Comparison of ENCODE assay signal across 22 cellular contexts in genomic region chr7:137657476-137658193, GRCh38.
DNase-seq lines count a peak whose midpoint lies in the region; ATAC-seq and TF ChIP-seq lines count a peak whose summit lies in the region.
"Had no signal": no experiment of that assay in that cellular context is flagged by ENCODE, and none has a peak within 500 bp of the region (broad histone marks: within the 10 kb centered on the region; RNA-seq: fewer than 3 reads in every experiment).

No MANE protein-coding gene starts in this region.

- intact Hi-C loops in thyroid gland (cut with DNase I): loop anchor here (5.0 to 10.0 kb wide), 2 partner anchors 240 to 357 kb away; no protein-coding TSS in a partner anchor

- H3K36me3 ChIP-seq in SK-N-SH (replicated peaks in 1 of 2; ENCODE audit: control insufficient read depth in 1 of 2, insufficient read depth in 2 of 2, low read length in 1 of 2) (no peaks in the 10 kb centered on the region), iPS-20b (ENCODE audit: insufficient read depth, low read depth, low read length) (no peaks in the 10 kb centered on the region), thyroid gland (no peaks in the 10 kb centered on the region), MM.1S (replicated peaks; ENCODE audit: insufficient read depth, low read length) (no peaks in the 10 kb centered on the region)
- H3K36me3 ChIP-seq: esophagus muscularis mucosa, gastrocnemius medialis had no signal

- ATAC-seq in SK-N-SH treated with all-trans-retinoic acid at 6 μM for 48 hours (no peak), HG02571 (IDR thresholded peaks at IDR 0.05; ENCODE audit: unreplicated experiment) (no peak)
- ATAC-seq: activated CD8-positive, alpha-beta T cell treated with anti-CD3 and anti-CD28 coated beads for 36 hours; body of pancreas; gastrocnemius medialis; T-cell had no signal

- DNase-seq in SK-N-SH (no peak), NCI-H526 treated with DMSO at 0.1 percent for 48 hours (lab: John Stamatoyannopoulos, UW) (peak; percentile 21), thyroid gland (peak; percentile 24 to 33), MM.1S (no peak), HCEC 1CT (no peak)
- DNase-seq: activated CD8-positive, alpha-beta T cell treated with anti-CD3 and anti-CD28 coated beads for 36 hours; activated effector memory CD4-positive, alpha-beta T cell treated with Interleukin-2 at 50 U/mL for 16 hours; activated naive CD8-positive, alpha-beta T cell treated with anti-CD3 and anti-CD28 coated beads, Interleukin-2, amount 10 ng/mL, durations not matched to agents 7 days and 5 days; activated T-cell treated with anti-CD3 and anti-CD28 coated beads for 4 hours; body of pancreas; effector CD8-positive, alpha-beta T cell; gastrocnemius medialis; hippocampal formation; NCI-H1092 treated with DMSO at 0.1 percent for 48 hours; NCI-H1930; SHP77 treated with DMSO at 0.1 percent for 48 hours; stimulated activated CD8-positive, alpha-beta memory T cell treated with anti-CD3 and anti-CD28 coated beads, Interleukin-4, amount 100 ng/mL, for 48 hours; T-cell had no signal

- POLR2A ChIA-PET in SK-N-SH (lab: Yijun Ruan, JAX): interaction anchor here (2.2 kb wide), 1 partner anchor 189 kb away, joined by 14 read pairs; the partner anchor contains the start of gene DGKI

- H3K9me2 ChIP-seq in SK-N-SH (no peaks in the 10 kb centered on the region), MM.1S (replicated peaks; ENCODE audit: insufficient read depth, low read length) (no peaks in the 10 kb centered on the region)

- no peak for TF ChIP-seq CTCF in SK-N-SH (IDR thresholded peaks at IDR 0.05)
- no peak for TF ChIP-seq CTCF in thyroid gland (IDR thresholded peaks at IDR 0.05)
- no peak for TF ChIP-seq CTCF in MM.1S (IDR thresholded peaks at IDR 0.05; ENCODE audit: low read length)

- H3K4me1 ChIP-seq in SK-N-SH (ENCODE audit: control insufficient read depth in 1 of 2, insufficient read depth in 2 of 2, low read depth in 1 of 2, low read length in 1 of 2) (peaks cover 26 to 27% of the 10 kb centered on the region in 2 experiments), iPS-20b (ENCODE audit: insufficient read depth, low read length) (peaks cover 31% of the 10 kb centered on the region), thyroid gland (peaks cover 16 to 23% of the 10 kb centered on the region in 2 donors), MM.1S (ENCODE audit: low read length) (no peaks in the 10 kb centered on the region)
- H3K4me1 ChIP-seq: body of pancreas had no signal

- H3K4me3 ChIP-seq in SK-N-SH (ENCODE audit: low read depth in 2 of 2, low read length in 1 of 2): no peak overlapping the region
- no peak overlapping the region for H3K4me3 ChIP-seq in iPS-20b (ENCODE audit: low read length)
- H3K4me3 ChIP-seq in thyroid gland (replicated peaks in 1 of 3): no peak overlapping the region
- no peak overlapping the region for H3K4me3 ChIP-seq in MM.1S (ENCODE audit: low read length)
- H3K4me3 ChIP-seq: body of pancreas, esophagus muscularis mucosa, gastrocnemius medialis had no signal

- H3F3A ChIP-seq in SK-N-SH (replicated peaks; ENCODE audit: insufficient read depth) (peaks cover 9% of the 10 kb centered on the region), MM.1S (ENCODE audit: insufficient read depth, low read length) (no peaks in the 10 kb centered on the region)

- H4K20me1 ChIP-seq in SK-N-SH (ENCODE audit: insufficient read depth) (no peaks in the 10 kb centered on the region), MM.1S (ENCODE audit: insufficient read depth, low read length) (no peaks in the 10 kb centered on the region)

- peak overlapping the region; percentile 81 for H2AFZ ChIP-seq in SK-N-SH (ENCODE audit: low read depth)
- H2AFZ ChIP-seq in MM.1S (ENCODE audit: low read length): no peak overlapping the region

- H3K27me3 ChIP-seq in SK-N-SH (ENCODE audit: insufficient read depth) (no peaks in the 10 kb centered on the region), iPS-20b (ENCODE audit: insufficient read depth, low read length) (no peaks in the 10 kb centered on the region; the same call in 1 of the 2 replicates), thyroid gland (no peaks in the 10 kb centered on the region), MM.1S (replicated peaks; ENCODE audit: insufficient read depth, low read length) (no peaks in the 10 kb centered on the region)
- H3K27me3 ChIP-seq: body of pancreas, esophagus muscularis mucosa, gastrocnemius medialis had no signal

- H3K79me2 ChIP-seq in SK-N-SH (ENCODE audit: insufficient read depth): no peaks in the 10 kb centered on the region
- no peaks in the 10 kb centered on the region for H3K79me2 ChIP-seq in MM.1S (ENCODE audit: low read length)

- 87% methylated on average over 4 of the region's 4 CpGs for WGBS in SK-N-SH (ENCODE audit: low lambda C conversion rate)
- WGBS in thyroid gland, 2 donors: 46 to 55% methylated on average over 4 of the region's 4 CpGs

- no peak for TF ChIP-seq RAD21 in SK-N-SH (IDR thresholded peaks at IDR 0.05; ENCODE audit: low read length)

- H3K9me3 ChIP-seq in SK-N-SH (no peaks in the 10 kb centered on the region), iPS-20b (ENCODE audit: insufficient read depth, low read depth, low read length) (no peaks in the 10 kb centered on the region), thyroid gland (no peaks in the 10 kb centered on the region), MM.1S (replicated peaks; ENCODE audit: insufficient read depth, low read length) (no peaks in the 10 kb centered on the region)
- H3K9me3 ChIP-seq: body of pancreas, esophagus muscularis mucosa, gastrocnemius medialis had no signal

- H3K27ac ChIP-seq in SK-N-SH (ENCODE audit: low read depth in 2 of 2, low read length in 1 of 2) (peak overlapping the region; percentile 55 to 92), iPS-20b (ENCODE audit: low read length) (no peak overlapping the region), thyroid gland (peak overlapping the region; percentile 25 to 45 (median 37)), MM.1S (ENCODE audit: low read length) (no peak overlapping the region)
- H3K27ac ChIP-seq: body of pancreas, esophagus muscularis mucosa, gastrocnemius medialis had no signal

- H3K4me2 ChIP-seq in SK-N-SH: no peak overlapping the region
- H3K4me2 ChIP-seq in MM.1S (ENCODE audit: low read depth, low read length): no peak overlapping the region

- no peak for TF ChIP-seq POLR2A in thyroid gland (IDR thresholded peaks at IDR 0.05)

- no peak for TF ChIP-seq EP300 in SK-N-SH (IDR thresholded peaks at IDR 0.05; ENCODE audit: borderline replicate concordance in 1 of 2, low read depth in 1 of 2, low read length in 1 of 2)

- H3K9ac ChIP-seq in SK-N-SH (no peak overlapping the region), iPS-20b (ENCODE audit: low read depth, low read length) (peak overlapping the region; percentile 25; the same call in 1 of the 2 replicates), MM.1S (ENCODE audit: low read length) (no peak overlapping the region)

- CTCF ChIA-PET in SK-N-SH (lab: Yijun Ruan, JAX): interaction anchor here (1.0 to 12.7 kb wide), 23 partner anchors 11 to 358 kb away, joined by 3 to 178 read pairs (median 13); partner anchors contain the start of gene DGKI

TF ChIP-seq in SK-N-SH, 30 proteins besides CTCF, POLR2A, EP300 and RAD21 (continues in another document):
- TF ChIP-seq GABPA (IDR thresholded peaks at IDR 0.05; ENCODE audit: low read depth) (no peak), MEF2A (IDR thresholded peaks at IDR 0.05; ENCODE audit: borderline replicate concordance, low read depth) (no peak), NRF1 (IDR thresholded peaks at IDR 0.05; ENCODE audit: low read depth, low read length) (no peak), USF2 (IDR thresholded peaks at IDR 0.05; ENCODE audit: borderline replicate concordance, low read depth, low read length) (no peak), YY1 (IDR thresholded peaks at IDR 0.05; ENCODE audit: low read depth) (no peak), TEAD4 (IDR thresholded peaks at IDR 0.05; ENCODE audit: borderline replicate concordance, insufficient read depth) (no peak), MXI1 (IDR thresholded peaks at IDR 0.05; ENCODE audit: low read depth, low read length) (no peak), TCF12 (IDR thresholded peaks at IDR 0.05) (no peak), FOXJ3 (CRISPR knock-in tag; IDR thresholded peaks at IDR 0.05) (no peak), FOXM1 (IDR thresholded peaks at IDR 0.05; ENCODE audit: low read depth) (no peak), RCOR1 (IDR thresholded peaks at IDR 0.05; ENCODE audit: low read length) (no peak), SIN3A (IDR thresholded peaks at IDR 0.05; ENCODE audit: borderline replicate concordance, low read depth, low read length) (no peak)

TF ChIP-seq in SK-N-SH treated with all-trans-retinoic acid at 6 μM for 48 hours, 23 proteins besides CTCF, POLR2A, EP300 and RAD21 (continues in another document):
- no peak for TF ChIP-seq CSDC2 (CRISPR knock-in tag; IDR thresholded peaks at IDR 0.05)
- no peak for TF ChIP-seq TCF4 (CRISPR knock-in tag; IDR thresholded peaks at IDR 0.05; ENCODE audit: borderline replicate concordance)
- TF ChIP-seq CSRNP3 (CRISPR knock-in tag; IDR thresholded peaks at IDR 0.05): no peak
- TF ChIP-seq POU6F1 (CRISPR knock-in tag; IDR thresholded peaks at IDR 0.05; ENCODE audit: borderline replicate concordance, low read depth): no peak
- no peak for TF ChIP-seq ZFP30 (CRISPR knock-in tag; IDR thresholded peaks at IDR 0.05)
- TF ChIP-seq ZC3H10 (CRISPR knock-in tag; IDR thresholded peaks at IDR 0.05): no peak
- TF ChIP-seq ISL1 (CRISPR knock-in tag; IDR thresholded peaks at IDR 0.05): no peak

Comparison
In these comparisons a context has a peak if more than half of its experiments do, and no peak if none do; other contexts are left out.
1. DNase-seq: peak in NCI-H526 treated with DMSO at 0.1 percent for 48 hours (single experiment) and thyroid gland (2 of 2); none in SK-N-SH (single experiment), MM.1S (single experiment) and HCEC 1CT (single experiment).
2. H3K27ac ChIP-seq: peak in SK-N-SH (2 of 2) and thyroid gland (3 of 3); none in iPS-20b (single experiment) and MM.1S (single experiment).